13 cellular contexts compared by ENCODE assay signal in genomic region chr1:154502742-154503111, GRCh38. TPM values are rescaled to one million over a fixed set of nuclear protein-coding genes. Genes with fewer than 3 reads are reported as not detected.
A peak's percentile ranks its signal among the peaks of the same experiment; 100 is the strongest.
DNase-seq lines count a peak whose midpoint lies in the region; ATAC-seq and TF ChIP-seq lines count a peak whose summit lies in the region.
"Had no signal": no experiment of that assay in that cellular context is flagged by ENCODE, and none has a peak within 500 bp of the region (broad histone marks: within the 10 kb centered on the region; RNA-seq: fewer than 3 reads in every experiment).

No MANE protein-coding gene starts in this region.

- no peaks in the 10 kb centered on the region for H3K4me1 ChIP-seq in H9 (ENCODE audit: insufficient read depth, low read length)

- no peak overlapping the region for H2BK12ac ChIP-seq in H9 (ENCODE audit: insufficient read length, low read depth, low read length)

- H3K4me3 Mint-ChIP-seq in H9: peak overlapping the region; percentile 47 to 78
- H3K4me3 Mint-ChIP-seq in activated CD8-positive, alpha-beta T cell treated with anti-CD3 and anti-CD28 coated beads, Interleukin-2, amount 10 ng/mL, durations not matched to agents 7 days and 5 days: no peak overlapping the region
- peak overlapping the region; percentile 59 to 66 for H3K4me3 Mint-ChIP-seq in stimulated activated naive B cell treated with anti-CD40 and anti-IgM and Interleukin-4, amounts not matched to agents 10 μg/mL and 1 μg/mL and 100 μg/mL, for 72 hours
- H3K4me3 Mint-ChIP-seq in activated CD8-positive, alpha-beta memory T cell treated with anti-CD3 and anti-CD28 coated beads, Interleukin-2, amount 10 ng/mL, durations not matched to agents 7 days and 5 days: no peak overlapping the region
- H3K4me3 Mint-ChIP-seq: activated T-cell treated with anti-CD3 and anti-CD28 coated beads, Interleukin-2, amount 50 U/mL, for 4 hours had no signal

- H2BK5ac ChIP-seq in H9 (ENCODE audit: insufficient read length, low read length): no peak overlapping the region

- no peak overlapping the region for H3K56ac ChIP-seq in H9 (ENCODE audit: insufficient read length, low read depth, low read length)

- no peak overlapping the region for H3K14ac ChIP-seq in H9 (ENCODE audit: insufficient read depth, low read length)

- DNase-seq in H9: peak; percentile 62
- no peak for DNase-seq in activated CD8-positive, alpha-beta T cell treated with anti-CD3 and anti-CD28 coated beads, Interleukin-2, amount 10 ng/mL, durations not matched to agents 7 days and 5 days
- no peak for DNase-seq in stimulated activated naive B cell treated with anti-CD40 and anti-IgM and Interleukin-4, amounts not matched to agents 10 μg/mL and 1 μg/mL and 100 μg/mL, for 72 hours
- no peak for DNase-seq in activated CD8-positive, alpha-beta memory T cell treated with anti-CD3 and anti-CD28 coated beads, Interleukin-2, amount 10 ng/mL, durations not matched to agents 7 days and 5 days
- no peak for DNase-seq in activated naive CD4-positive, alpha-beta T cell treated with anti-CD3 and anti-CD28 coated beads, Interleukin-2, amount 50 U/mL, for 16 hours
- DNase-seq: activated T-cell treated with anti-CD3 and anti-CD28 coated beads, Interleukin-2, amount 50 U/mL, for 4 hours; DMS79 treated with DMSO at 0.1 percent for 48 hours; NCI-H510A; stimulated activated CD8-positive, alpha-beta memory T cell treated with anti-CD3 and anti-CD28 coated beads, Interleukin-4, amount 100 ng/mL, for 48 hours had no signal

- no peak overlapping the region for H3K4me2 ChIP-seq in H9 (ENCODE audit: insufficient read depth, insufficient read length, low read length)

- no peak overlapping the region for H3K4ac ChIP-seq in H9 (ENCODE audit: low read depth, low read length)

- H4K8ac ChIP-seq in H9 (replicated peaks; ENCODE audit: insufficient read length, low read depth, low read length): no peak overlapping the region

- H3T11ph ChIP-seq in H9 (ENCODE audit: low read length): no peak overlapping the region

- H3K4me3 ChIP-seq in iPS-18c (ENCODE audit: insufficient read depth, low read depth, low read length): peak overlapping the region; percentile 49; the same call in 1 of the 2 replicates

- H3K36me3 Mint-ChIP-seq in H9 (ENCODE audit: insufficient read depth in 1 of 3, low read depth in 3 of 3): no peaks in the 10 kb centered on the region
- no peaks in the 10 kb centered on the region for H3K36me3 Mint-ChIP-seq in activated CD8-positive, alpha-beta T cell treated with anti-CD3 and anti-CD28 coated beads, Interleukin-2, amount 10 ng/mL, durations not matched to agents 7 days and 5 days (ENCODE audit: low read depth)
- H3K36me3 Mint-ChIP-seq in stimulated activated naive B cell treated with anti-CD40 and anti-IgM and Interleukin-4, amounts not matched to agents 10 μg/mL and 1 μg/mL and 100 μg/mL, for 72 hours: peaks cover 1 to 4% of the 10 kb centered on the region in 2 donors
- peaks cover 2% of the 10 kb centered on the region for H3K36me3 Mint-ChIP-seq in activated CD8-positive, alpha-beta memory T cell treated with anti-CD3 and anti-CD28 coated beads, Interleukin-2, amount 10 ng/mL, durations not matched to agents 7 days and 5 days

- no peak overlapping the region for H3K27ac ChIP-seq in H9 (ENCODE audit: insufficient read length, low read depth, low read length)

- no peak overlapping the region for H4K91ac ChIP-seq in H9 (ENCODE audit: insufficient read length, low read depth, low read length)

- H3K79me1 ChIP-seq in H9 (ENCODE audit: insufficient read depth, low read depth, low read length, poor library complexity, severe bottlenecking): no peaks in the 10 kb centered on the region

- no peak overlapping the region for H3K23ac ChIP-seq in H9 (ENCODE audit: insufficient read length, low read depth, low read length)

- H3K9me3 ChIP-seq in H9 (ENCODE audit: control insufficient read depth, low read depth, low read length) (no peaks in the 10 kb centered on the region), iPS-18c (ENCODE audit: control insufficient read depth, insufficient read depth, low read length) (peaks cover 8% of the 10 kb centered on the region)

- no peak for TF ChIP-seq CTCF in H9 (conservative IDR thresholded peaks at IDR 0.05)

- no peaks in the 10 kb centered on the region for H4K20me1 ChIP-seq in H9 (ENCODE audit: control insufficient read depth, insufficient read depth, insufficient read length)

- no peak overlapping the region for H2BK20ac ChIP-seq in H9 (ENCODE audit: low read depth, low read length, poor library complexity, severe bottlenecking)

- no peak overlapping the region for H3K27ac Mint-ChIP-seq in H9
- no peak overlapping the region for H3K27ac Mint-ChIP-seq in activated CD8-positive, alpha-beta T cell treated with anti-CD3 and anti-CD28 coated beads, Interleukin-2, amount 10 ng/mL, durations not matched to agents 7 days and 5 days
- no peak overlapping the region for H3K27ac Mint-ChIP-seq in stimulated activated naive B cell treated with anti-CD40 and anti-IgM and Interleukin-4, amounts not matched to agents 10 μg/mL and 1 μg/mL and 100 μg/mL, for 72 hours
- no peak overlapping the region for H3K27ac Mint-ChIP-seq in activated CD8-positive, alpha-beta memory T cell treated with anti-CD3 and anti-CD28 coated beads, Interleukin-2, amount 10 ng/mL, durations not matched to agents 7 days and 5 days

- H2AFZ ChIP-seq in H9 (ENCODE audit: low read length): no peak overlapping the region

- no peaks in the 10 kb centered on the region for H3K79me2 ChIP-seq in H9 (ENCODE audit: insufficient read depth, low read length)

- H3K9ac ChIP-seq in H9 (ENCODE audit: extremely low read depth, insufficient read length, low read length): no peak overlapping the region

- no peak overlapping the region for H2BK15ac ChIP-seq in H9 (ENCODE audit: low read depth, low read length)

- no peak overlapping the region for H3K18ac ChIP-seq in H9 (ENCODE audit: insufficient read length, low read depth, low read length)

- peaks cover 4% of the 10 kb centered on the region in 2 experiments for H3K4me1 Mint-ChIP-seq in H9
- H3K4me1 Mint-ChIP-seq in activated CD8-positive, alpha-beta T cell treated with anti-CD3 and anti-CD28 coated beads, Interleukin-2, amount 10 ng/mL, durations not matched to agents 7 days and 5 days (ENCODE audit: low read depth): peaks cover 3% of the 10 kb centered on the region
- peaks cover 4 to 6% of the 10 kb centered on the region in 2 donors for H3K4me1 Mint-ChIP-seq in stimulated activated naive B cell treated with anti-CD40 and anti-IgM and Interleukin-4, amounts not matched to agents 10 μg/mL and 1 μg/mL and 100 μg/mL, for 72 hours
- peaks cover 4% of the 10 kb centered on the region for H3K4me1 Mint-ChIP-seq in activated CD8-positive, alpha-beta memory T cell treated with anti-CD3 and anti-CD28 coated beads, Interleukin-2, amount 10 ng/mL, durations not matched to agents 7 days and 5 days

- peaks cover 92% of the 10 kb centered on the region for H3K27me3 Mint-ChIP-seq in H9 (ENCODE audit: low read depth)
- H3K27me3 Mint-ChIP-seq in activated CD8-positive, alpha-beta T cell treated with anti-CD3 and anti-CD28 coated beads, Interleukin-2, amount 10 ng/mL, durations not matched to agents 7 days and 5 days (ENCODE audit: low read depth): peaks cover 54% of the 10 kb centered on the region
- peaks cover 45 to 68% of the 10 kb centered on the region in 2 donors for H3K27me3 Mint-ChIP-seq in stimulated activated naive B cell treated with anti-CD40 and anti-IgM and Interleukin-4, amounts not matched to agents 10 μg/mL and 1 μg/mL and 100 μg/mL, for 72 hours
- H3K27me3 Mint-ChIP-seq in activated CD8-positive, alpha-beta memory T cell treated with anti-CD3 and anti-CD28 coated beads, Interleukin-2, amount 10 ng/mL, durations not matched to agents 7 days and 5 days: peaks cover 77% of the 10 kb centered on the region

- no peak overlapping the region for H2BK120ac ChIP-seq in H9 (ENCODE audit: low read depth, low read length, poor library complexity, severe bottlenecking)

- H4K5ac ChIP-seq in H9 (ENCODE audit: insufficient read length, low read depth, low read length): no peak overlapping the region

- CTCF ChIA-PET in activated CD8-positive, alpha-beta T cell treated with anti-CD3 and anti-CD28 coated beads, Interleukin-2, amount 10 ng/mL, durations not matched to agents 7 days and 5 days (lab: Charles Lee): interaction anchor here (1.6 kb wide), 1 partner anchor 23 kb away, joined by 3 read pairs; no protein-coding TSS in a partner anchor
- CTCF ChIA-PET in activated CD8-positive, alpha-beta memory T cell treated with anti-CD3 and anti-CD28 coated beads, Interleukin-2, amount 10 ng/mL, durations not matched to agents 7 days and 5 days (lab: Charles Lee): no interaction called here

- ATAC-seq in activated CD8-positive, alpha-beta T cell treated with anti-CD3 and anti-CD28 coated beads, Interleukin-2, amount 10 ng/mL, durations not matched to agents 7 days and 5 days: peak; percentile 25
- peak; percentile 18 to 33 for ATAC-seq in stimulated activated naive B cell treated with anti-CD40 and anti-IgM and Interleukin-4, amounts not matched to agents 10 μg/mL and 1 μg/mL and 100 μg/mL, for 72 hours (replicated peaks)
- no peak for ATAC-seq in activated CD8-positive, alpha-beta memory T cell treated with anti-CD3 and anti-CD28 coated beads, Interleukin-2, amount 10 ng/mL, durations not matched to agents 7 days and 5 days
- ATAC-seq in GM19023 (IDR thresholded peaks at IDR 0.05; ENCODE audit: unreplicated experiment) (no peak), HG02571 (IDR thresholded peaks at IDR 0.05; ENCODE audit: unreplicated experiment) (no peak)

- WGBS in H9 (ENCODE audit: extremely low coverage, insufficient read length, low lambda C conversion rate): no CpG with 5 or more reads among the region's 43 CpGs

- peaks cover 3% of the 10 kb centered on the region for H3K23me2 ChIP-seq in H9 (ENCODE audit: insufficient read length, low read depth, low read length, poor library complexity, severe bottlenecking)

- no peak overlapping the region for H2AK5ac ChIP-seq in H9 (ENCODE audit: insufficient read length, low read length)

- peaks cover 10 to 11% of the 10 kb centered on the region in 2 experiments for H3K9me3 Mint-ChIP-seq in H9
- H3K9me3 Mint-ChIP-seq in activated CD8-positive, alpha-beta T cell treated with anti-CD3 and anti-CD28 coated beads, Interleukin-2, amount 10 ng/mL, durations not matched to agents 7 days and 5 days (ENCODE audit: insufficient read depth): no peaks in the 10 kb centered on the region
- peaks cover 0 to 3% of the 10 kb centered on the region in 2 donors for H3K9me3 Mint-ChIP-seq in stimulated activated naive B cell treated with anti-CD40 and anti-IgM and Interleukin-4, amounts not matched to agents 10 μg/mL and 1 μg/mL and 100 μg/mL, for 72 hours
- H3K9me3 Mint-ChIP-seq in activated CD8-positive, alpha-beta memory T cell treated with anti-CD3 and anti-CD28 coated beads, Interleukin-2, amount 10 ng/mL, durations not matched to agents 7 days and 5 days (ENCODE audit: low read depth): no peaks in the 10 kb centered on the region
- H3K9me3 Mint-ChIP-seq: activated T-cell treated with anti-CD3 and anti-CD28 coated beads, Interleukin-2, amount 50 U/mL, for 4 hours had no signal

- POLR2A ChIA-PET in activated CD8-positive, alpha-beta T cell treated with anti-CD3 and anti-CD28 coated beads, Interleukin-2, amount 10 ng/mL, durations not matched to agents 7 days and 5 days (lab: Charles Lee): interaction anchor here (0.7 kb wide), 1 partner anchor 853 kb away, joined by 3 read pairs; no protein-coding TSS in a partner anchor

- peaks cover 42% of the 10 kb centered on the region for H3K27me3 ChIP-seq in H9 (ENCODE audit: insufficient read depth, low read length)

RNA-seq across cellular contexts. Expression of gene SHE, which starts 0.5 kb away (rescaled TPM):
- total RNA-seq in H9 (2021): 0.35 and 0.48 TPM in 2 replicates
- total RNA-seq in activated CD8-positive, alpha-beta T cell treated with anti-CD3 and anti-CD28 coated beads, Interleukin-2, amount 10 ng/mL, durations not matched to agents 7 days and 5 days: not detected
- total RNA-seq in activated CD8-positive, alpha-beta memory T cell treated with anti-CD3 and anti-CD28 coated beads, Interleukin-2, amount 10 ng/mL, durations not matched to agents 7 days and 5 days: not detected
- total RNA-seq: HT1080 had no signal

RNA-seq across cellular contexts. Expression of gene TDRD10, which starts 0.7 kb away (rescaled TPM):
- total RNA-seq in H9 (2021): 0.31 TPM in 1 of 2 replicates, not detected in the other
- total RNA-seq in activated CD8-positive, alpha-beta T cell treated with anti-CD3 and anti-CD28 coated beads, Interleukin-2, amount 10 ng/mL, durations not matched to agents 7 days and 5 days: not detected
- total RNA-seq in activated CD8-positive, alpha-beta memory T cell treated with anti-CD3 and anti-CD28 coated beads, Interleukin-2, amount 10 ng/mL, durations not matched to agents 7 days and 5 days: not detected
- total RNA-seq: activated T-cell treated with anti-CD3 and anti-CD28 coated beads, Interleukin-2, amount 50 U/mL, for 4 hours; HT1080 had no signal

RNA-seq across cellular contexts. Expression of gene UBE2Q1, which starts 55.7 kb away (rescaled TPM):
- total RNA-seq in H9 (2021): 105 and 108 TPM in 2 replicates
- total RNA-seq in activated CD8-positive, alpha-beta T cell treated with anti-CD3 and anti-CD28 coated beads, Interleukin-2, amount 10 ng/mL, durations not matched to agents 7 days and 5 days: 100 to 1,000 TPM in 1 of 2 experiments, 10 to 100 TPM in 1; 93.6 to 103 TPM
- total RNA-seq in activated CD8-positive, alpha-beta memory T cell treated with anti-CD3 and anti-CD28 coated beads, Interleukin-2, amount 10 ng/mL, durations not matched to agents 7 days and 5 days: 100 to 1,000 TPM; 103 to 110 TPM

Comparison
In these comparisons a context has a peak if more than half of its experiments do, and no peak if none do; other contexts are left out.
1. H3K4me3 Mint-ChIP-seq: peak in H9 (2 of 2) and stimulated activated naive B cell treated with anti-CD40 and anti-IgM and Interleukin-4, amounts not matched to agents 10 μg/mL and 1 μg/mL and 100 μg/mL, for 72 hours (2 of 2); none in activated CD8-positive, alpha-beta T cell treated with anti-CD3 and anti-CD28 coated beads, Interleukin-2, amount 10 ng/mL, durations not matched to agents 7 days and 5 days (single experiment) and activated CD8-positive, alpha-beta memory T cell treated with anti-CD3 and anti-CD28 coated beads, Interleukin-2, amount 10 ng/mL, durations not matched to agents 7 days and 5 days (single experiment).
2. ATAC-seq: peak in activated CD8-positive, alpha-beta T cell treated with anti-CD3 and anti-CD28 coated beads, Interleukin-2, amount 10 ng/mL, durations not matched to agents 7 days and 5 days (single experiment) and stimulated activated naive B cell treated with anti-CD40 and anti-IgM and Interleukin-4, amounts not matched to agents 10 μg/mL and 1 μg/mL and 100 μg/mL, for 72 hours (2 of 2); none in activated CD8-positive, alpha-beta memory T cell treated with anti-CD3 and anti-CD28 coated beads, Interleukin-2, amount 10 ng/mL, durations not matched to agents 7 days and 5 days (single experiment), GM19023 (single experiment) and HG02571 (single experiment).